1 cellular context compared by ENCODE assay signal in the genomic region with DNA sequence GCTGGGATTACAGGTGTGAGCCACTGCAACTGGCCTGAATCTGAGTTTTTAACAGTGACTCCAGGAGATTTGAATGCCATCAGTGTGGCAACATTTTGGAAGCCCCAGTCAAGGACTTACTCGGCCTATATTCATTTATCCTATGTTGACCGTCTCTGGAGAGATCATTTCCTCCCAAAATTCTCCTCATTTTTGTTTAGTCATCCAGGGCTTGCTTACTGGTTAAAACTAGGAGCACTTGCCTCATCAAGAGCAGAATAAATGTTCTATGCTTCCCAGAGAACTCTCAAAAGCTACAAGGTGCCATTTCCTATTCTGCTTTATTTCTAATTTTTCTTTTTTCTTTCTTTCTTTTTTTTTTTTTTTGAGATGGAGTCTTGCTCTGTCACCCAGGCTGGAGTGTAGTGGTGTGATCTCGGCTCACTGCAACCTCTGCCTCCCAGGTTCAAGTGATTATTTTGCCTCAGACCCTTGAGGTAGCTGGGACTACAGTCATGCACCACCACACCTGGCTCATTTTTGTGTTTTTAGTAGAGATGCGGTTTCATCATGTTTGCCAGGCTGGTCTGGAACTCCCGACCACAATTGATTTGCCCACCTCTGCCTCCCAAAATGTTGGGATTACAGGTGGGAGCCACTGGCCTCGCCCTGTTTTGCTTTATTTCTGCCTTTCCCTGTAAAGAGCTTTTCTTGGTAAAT.
TF ChIP-seq lines count a peak whose summit lies in the region.

No MANE protein-coding gene starts in this region.

TF ChIP-seq in endothelial cell of umbilical vein, 7 proteins besides CTCF, POLR2A, EP300 and RAD21:
- TF ChIP-seq MAX (IDR thresholded peaks at IDR 0.05; ENCODE audit: insufficient read depth, insufficient read length) = no peak
- TF ChIP-seq JUN (IDR thresholded peaks at IDR 0.05; ENCODE audit: borderline replicate concordance, insufficient read depth, insufficient read length, low read depth) = no peak
- TF ChIP-seq FOS (IDR thresholded peaks at IDR 0.05; ENCODE audit: borderline replicate concordance, insufficient read depth, low read length) = no peak
- TF ChIP-seq GATA2 (IDR thresholded peaks at IDR 0.05; ENCODE audit: insufficient read depth, insufficient read length, low read depth, low read length) = no peak
- no peak for TF ChIP-seq EZH2 (IDR thresholded peaks at IDR 0.05; ENCODE audit: borderline replicate concordance, low read depth, low read length, severe bottlenecking)
- TF ChIP-seq MYC (IDR thresholded peaks at IDR 0.05; ENCODE audit: low read depth, low read length) = no peak
- no peak for TF ChIP-seq POLR2AphosphoS5 (IDR thresholded peaks at IDR 0.05; ENCODE audit: insufficient read depth, low read depth, low read length)
